14 cellular contexts compared by ENCODE assay signal in genomic region chr1:64928325-64928724, GRCh38.
"Had no signal": no experiment of that assay in that cellular context is flagged by ENCODE, and none has a peak within 500 bp of the region (broad histone marks: within the 10 kb centered on the region; RNA-seq: fewer than 3 reads in every experiment).

No MANE protein-coding gene starts in this region.

- DNase-seq: activated CD4-positive, alpha-beta T cell treated with anti-CD3 and anti-CD28 coated beads, Interleukin-2, amount 50 U/mL, for 1 hour; activated CD4-positive, CD25-positive, alpha-beta regulatory T cell; activated effector memory CD4-positive, alpha-beta T cell treated with anti-CD3 and anti-CD28 coated beads, Interleukin-2, amount 50 U/mL, for 16 hours; activated T-cell treated with anti-CD3 and anti-CD28 coated beads, Interleukin-2, amount 50 U/mL, for 1 hour; effector memory CD4-positive, alpha-beta T cell; lower lobe of right lung; naive B cell; sigmoid colon; stimulated activated CD4-positive, alpha-beta T cell treated with anti-CD3 and anti-CD28 coated beads, Interleukin-2, amount 100 ng/mL, for 48 hours; stimulated activated naive CD4-positive, alpha-beta T cell treated with Interleukin-2 at 50 U/mL for 16 hours; T-helper 2 cell had no signal

- H3K36me3 ChIP-seq: cardiac muscle cell, lower lobe of right lung, sigmoid colon, suprapubic skin had no signal

- H3K27me3 ChIP-seq: cardiac muscle cell, sigmoid colon, suprapubic skin had no signal

- H3K27ac ChIP-seq: cardiac muscle cell, coronary artery, lower lobe of right lung, sigmoid colon, suprapubic skin had no signal

- H3K27me3 Mint-ChIP-seq: naive B cell had no signal

- H3K9me3 ChIP-seq: lower lobe of right lung, sigmoid colon, suprapubic skin had no signal

- H3K4me3 ChIP-seq: cardiac muscle cell, coronary artery, lower lobe of right lung, sigmoid colon, suprapubic skin had no signal

- ATAC-seq: lower lobe of right lung had no signal
